In genomic region chr15:71743861-71744382, GRCh38 we compare ENCODE assay signal across 8 cellular contexts.
DNase-seq lines count a peak whose midpoint lies in the region; FAIRE-seq and TF ChIP-seq lines count a peak whose summit lies in the region.

No MANE protein-coding gene starts in this region.

- no peak overlapping the region for H4K91ac ChIP-seq in neuronal stem cell (ENCODE audit: low read depth, low read length, poor library complexity)

- no peak overlapping the region for H2BK15ac ChIP-seq in neuronal stem cell (ENCODE audit: low read length)

- H3K4me2 ChIP-seq in neuronal stem cell (ENCODE audit: insufficient read depth, low read length, poor library complexity, severe bottlenecking): no peak overlapping the region

- H3K27me3 ChIP-seq in neuronal stem cell (ENCODE audit: control insufficient read depth in 3 of 3, insufficient read depth in 3 of 3, low read depth in 1 of 3, low read length in 3 of 3) (peaks cover 0 to 2% (median 0%) of the 10 kb centered on the region in 3 experiments), uterus (no peaks in the 10 kb centered on the region)

- no peak overlapping the region for H3K23ac ChIP-seq in neuronal stem cell (ENCODE audit: low read depth, low read length, poor library complexity)

- TF ChIP-seq CTCF in uterus (IDR thresholded peaks at IDR 0.05): peak; percentile 58 to 65 (median 63)

- no peak for TF ChIP-seq POLR2A in uterus (IDR thresholded peaks at IDR 0.05)

- H3K4ac ChIP-seq in neuronal stem cell (ENCODE audit: low read length): no peak overlapping the region

- 100% methylated on average over 1 of the region's 6 CpGs; no CpG with 5 or more reads in 1 of the 2 donors for WGBS in neuronal stem cell (ENCODE audit: extremely low coverage in 2 of 2, insufficient read length in 2 of 2, insufficient replicate concordance in 1 of 2), 2 donors

- H3K79me1 ChIP-seq in neuronal stem cell (ENCODE audit: low read depth, low read length): no peaks in the 10 kb centered on the region

- H2BK12ac ChIP-seq in neuronal stem cell (ENCODE audit: low read length): no peak overlapping the region

- no peak overlapping the region for H2AK5ac ChIP-seq in neuronal stem cell (ENCODE audit: low read depth, low read length)

- intact Hi-C loops in uterus (cut with DNase I; ENCODE audit: low total_unique reads): loop anchor here (10.0 kb wide), 1 partner anchor 411 kb away; no protein-coding TSS in a partner anchor

- H3K9me3 ChIP-seq in neuronal stem cell (replicated peaks in 1 of 2; ENCODE audit: control insufficient read depth in 2 of 2, insufficient read depth in 1 of 2, low read depth in 1 of 2, low read length in 2 of 2): no peaks in the 10 kb centered on the region
- H3K9me3 ChIP-seq in uterus: no peaks in the 10 kb centered on the region

- no peaks in the 10 kb centered on the region for H3K36me3 ChIP-seq in neuronal stem cell (replicated peaks in 1 of 2; ENCODE audit: control insufficient read depth in 2 of 2, insufficient read depth in 2 of 2, low read length in 2 of 2)
- H3K36me3 ChIP-seq in uterus: no peaks in the 10 kb centered on the region

- H3K4me3 ChIP-seq in neuronal stem cell (ENCODE audit: low read length in 2 of 2): no peak overlapping the region
- no peak overlapping the region for H3K4me3 ChIP-seq in uterus

- DNase-seq in AG08395 (ENCODE audit: low spot score) (peak; percentile 59), GM19239 (ENCODE audit: insufficient read length, low spot score) (peak; percentile 40), NCI-H82 treated with DMSO at 0.1 percent for 48 hours (lab: John Stamatoyannopoulos, UW; ENCODE audit: unreplicated experiment) (peak; percentile 54), activated T-cell treated with anti-CD3 and anti-CD28 coated beads for 24 hours (ENCODE audit: low read depth) (peak; percentile 36), fibroblast of gingiva (ENCODE audit: low read depth) (peak; percentile 18), neuronal stem cell (ENCODE audit: low spot score) (peak; percentile 48), uterus (peak; percentile 48 to 75), islet precursor cell (no peak)

- H4K8ac ChIP-seq in neuronal stem cell (ENCODE audit: low read depth, low read length): no peak overlapping the region

- H2BK5ac ChIP-seq in neuronal stem cell (ENCODE audit: low read length): no peak overlapping the region

- no peak overlapping the region for H2BK120ac ChIP-seq in neuronal stem cell (ENCODE audit: low read depth, low read length)

- FAIRE-seq in GM19239 (lab: Jason Lieb, UNC): no peak

- no peak overlapping the region for H3K9ac ChIP-seq in neuronal stem cell (ENCODE audit: low read depth, low read length, poor library complexity)

- H3K14ac ChIP-seq in neuronal stem cell (ENCODE audit: low read length): no peak overlapping the region

- no peak overlapping the region for H3K18ac ChIP-seq in neuronal stem cell (ENCODE audit: low read length)

- H3K4me1 ChIP-seq in neuronal stem cell (ENCODE audit: control insufficient read depth in 2 of 2, insufficient read depth in 1 of 2, low read depth in 1 of 2, low read length in 2 of 2): no peaks in the 10 kb centered on the region
- no peaks in the 10 kb centered on the region for H3K4me1 ChIP-seq in uterus

- H2AFZ ChIP-seq in neuronal stem cell (ENCODE audit: low read length): no peak overlapping the region

- no peak overlapping the region for H3K27ac ChIP-seq in neuronal stem cell (replicated peaks; ENCODE audit: low read length)
- H3K27ac ChIP-seq in uterus: peak overlapping the region; percentile 23 to 28
